ENCODE assay signal across 18 cellular contexts in the genomic region with DNA sequence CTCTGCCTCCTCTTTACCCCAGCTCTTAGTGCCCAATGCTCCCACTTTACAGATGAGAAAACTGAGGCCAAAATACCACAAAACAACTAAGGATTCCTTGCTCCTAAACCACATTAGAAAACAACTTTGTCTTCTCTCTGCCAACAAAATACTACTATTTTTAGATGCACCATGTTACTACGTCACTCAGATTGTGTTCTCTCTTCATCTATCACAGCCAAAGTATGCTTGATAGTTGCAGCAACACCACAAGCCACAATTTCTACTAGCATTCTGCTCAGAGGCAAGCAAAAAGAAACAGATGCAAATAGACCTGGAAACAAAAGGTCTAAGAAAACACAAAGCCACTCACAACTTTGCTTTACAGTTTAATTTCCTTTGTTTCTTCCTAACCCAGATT. TPM values are rescaled to one million over a fixed set of nuclear protein-coding genes. Genes with fewer than 3 reads are reported as not detected.
"Had no signal": no experiment of that assay in that cellular context is flagged by ENCODE, and none has a peak within 500 bp of the region (broad histone marks: within the 10 kb centered on the region; RNA-seq: fewer than 3 reads in every experiment).

No MANE protein-coding gene starts in this region.

- H3K4me1 ChIP-seq: pancreas, thyroid gland had no signal

- ATAC-seq: activated CD8-positive, alpha-beta memory T cell treated with anti-CD3 and anti-CD28 coated beads, Interleukin-2, amount 10 ng/mL, durations not matched to agents 7 days and 5 days; foreskin keratinocyte; naive thymus-derived CD8-positive, alpha-beta T cell; pancreas; stimulated activated memory B cell treated with anti-CD40 and anti-IgM and Interleukin-4, amounts not matched to agents 10 μg/mL and 1 μg/mL and 100 μg/mL, for 72 hours; T-cell had no signal

- H3K36me3 ChIP-seq: esophagus squamous epithelium, pancreas, sigmoid colon, spleen, thyroid gland had no signal

- H3K9me3 ChIP-seq: esophagus squamous epithelium, pancreas, sigmoid colon, spleen, thyroid gland had no signal

- H3K27ac ChIP-seq: esophagus squamous epithelium, foreskin keratinocyte, pancreas, sigmoid colon, spleen, thyroid gland had no signal

- DNase-seq: activated CD4-positive, alpha-beta memory T cell treated with anti-CD3 and anti-CD28 coated beads, Interleukin-2, amount 10 ng/mL, durations not matched to agents 7 days and 5 days; activated CD4-positive, alpha-beta T cell treated with anti-CD3 and anti-CD28 coated beads for 48 hours; activated CD4-positive, CD25-positive, alpha-beta regulatory T cell; activated CD8-positive, alpha-beta memory T cell treated with anti-CD3 and anti-CD28 coated beads, Interleukin-2, amount 10 ng/mL, durations not matched to agents 7 days and 5 days; cortex of kidney; effector CD8-positive, alpha-beta T cell; esophagus squamous epithelium; foreskin keratinocyte; kidney; mesenchymal stem cell; naive thymus-derived CD8-positive, alpha-beta T cell; pancreas; sigmoid colon; spleen; stimulated activated CD4-positive, alpha-beta T cell treated with anti-CD3 and anti-CD28 coated beads, Interleukin-4, amount 100 ng/mL, for 4 hours; T-cell; thyroid gland had no signal

- H3K4me3 ChIP-seq: esophagus squamous epithelium, pancreas, sigmoid colon, spleen, thyroid gland had no signal

- H3K27me3 ChIP-seq: foreskin keratinocyte, pancreas, thyroid gland had no signal

RNA-seq across cellular contexts. Expression of a gene that starts 3.3 kb away (rescaled TPM):
- total RNA-seq: activated CD4-positive, alpha-beta memory T cell treated with anti-CD3 and anti-CD28 coated beads, Interleukin-2, amount 10 ng/mL, durations not matched to agents 7 days and 5 days; activated CD8-positive, alpha-beta memory T cell treated with anti-CD3 and anti-CD28 coated beads, Interleukin-2, amount 10 ng/mL, durations not matched to agents 7 days and 5 days; naive thymus-derived CD8-positive, alpha-beta T cell; T-cell had no signal
- polyA plus RNA-seq: naive thymus-derived CD8-positive, alpha-beta T cell had no signal
